Comparison of ENCODE assay signal across 16 cellular contexts in genomic region chr2:167215595-167215994, GRCh38.
"Had no signal": no experiment of that assay in that cellular context is flagged by ENCODE, and none has a peak within 500 bp of the region (broad histone marks: within the 10 kb centered on the region; RNA-seq: fewer than 3 reads in every experiment).

No MANE protein-coding gene starts in this region.

- H3K36me3 ChIP-seq: adrenal gland had no signal

- ATAC-seq: activated CD8-positive, alpha-beta T cell treated with anti-CD3 and anti-CD28 coated beads, Interleukin-2, amount 10 ng/mL, durations not matched to agents 7 days and 5 days; left cardiac atrium; sciatic nerve had no signal

- H3K4me1 ChIP-seq: adrenal gland had no signal

- H3K9me3 Mint-ChIP-seq: activated B cell treated with CpG ODN at 0.5 μM for 24 hours; activated naive CD4-positive, alpha-beta T cell treated with anti-CD3 and anti-CD28 coated beads, Interleukin-2, amount 50 U/mL, for 24 hours; nephron; stimulated activated naive CD8-positive, alpha-beta T cell treated with anti-CD3 and anti-CD28 coated beads, Interleukin-15, Interleukin-2, amounts not matched to agents 100 ng/mL and 50 ng/mL, for 24 hours had no signal

- H3K27ac Mint-ChIP-seq: activated B cell treated with CpG ODN at 0.5 μM for 24 hours; activated CD8-positive, alpha-beta T cell treated with anti-CD3 and anti-CD28 coated beads, Interleukin-2, amount 10 ng/mL, durations not matched to agents 7 days and 5 days; activated naive CD4-positive, alpha-beta T cell treated with anti-CD3 and anti-CD28 coated beads, Interleukin-2, amount 50 U/mL, for 24 hours; immature natural killer cell; nephron; stimulated activated naive CD8-positive, alpha-beta T cell treated with anti-CD3 and anti-CD28 coated beads, Interleukin-15, Interleukin-2, amounts not matched to agents 100 ng/mL and 50 ng/mL, for 24 hours had no signal

- H3K27ac ChIP-seq: adrenal gland, hepatocyte had no signal

- H3K36me3 Mint-ChIP-seq: activated naive CD4-positive, alpha-beta T cell treated with anti-CD3 and anti-CD28 coated beads, Interleukin-2, amount 50 U/mL, for 24 hours; immature natural killer cell had no signal

- H3K27me3 Mint-ChIP-seq: activated B cell treated with CpG ODN at 0.5 μM for 24 hours; stimulated activated naive CD8-positive, alpha-beta T cell treated with anti-CD3 and anti-CD28 coated beads, Interleukin-15, Interleukin-2, amounts not matched to agents 100 ng/mL and 50 ng/mL, for 24 hours had no signal

- DNase-seq: activated B cell treated with CpG ODN at 0.5 μM for 24 hours; activated CD4-positive, alpha-beta T cell treated with anti-CD3 and anti-CD28 coated beads for 48 hours; activated CD8-positive, alpha-beta memory T cell treated with anti-CD3 and anti-CD28 coated beads, Interleukin-2, amount 50 U/mL, for 4 hours; activated CD8-positive, alpha-beta T cell treated with anti-CD3 and anti-CD28 coated beads, Interleukin-2, amount 10 ng/mL, durations not matched to agents 7 days and 5 days; activated effector memory CD4-positive, alpha-beta T cell treated with anti-CD3 and anti-CD28 coated beads, Interleukin-2, amount 50 U/mL, for 16 hours; activated T-cell treated with anti-CD3 and anti-CD28 coated beads, Interleukin-2, amount 50 U/mL, for 48 hours; adrenal gland; immature natural killer cell; left cardiac atrium; mammary epithelial cell; nucleus accumbens had no signal

- H3K4me3 ChIP-seq: adrenal gland, hepatocyte had no signal

- H3K27me3 ChIP-seq: adrenal gland, hepatocyte had no signal

- H3K4me1 Mint-ChIP-seq: activated B cell treated with CpG ODN at 0.5 μM for 24 hours; activated naive CD4-positive, alpha-beta T cell treated with anti-CD3 and anti-CD28 coated beads, Interleukin-2, amount 50 U/mL, for 24 hours; immature natural killer cell; nephron had no signal

- H3K9me3 ChIP-seq: adrenal gland had no signal

- H3K4me3 Mint-ChIP-seq: activated B cell treated with CpG ODN at 0.5 μM for 24 hours; activated CD8-positive, alpha-beta T cell treated with anti-CD3 and anti-CD28 coated beads, Interleukin-2, amount 10 ng/mL, durations not matched to agents 7 days and 5 days; activated naive CD4-positive, alpha-beta T cell treated with anti-CD3 and anti-CD28 coated beads, Interleukin-2, amount 50 U/mL, for 24 hours; immature natural killer cell; nephron; stimulated activated naive CD8-positive, alpha-beta T cell treated with anti-CD3 and anti-CD28 coated beads, Interleukin-15, Interleukin-2, amounts not matched to agents 100 ng/mL and 50 ng/mL, for 24 hours had no signal
